In genomic region chr2:157876066-157876770, GRCh38 we compare ENCODE assay signal across 1 cellular context.
A peak's percentile ranks its signal among the peaks of the same experiment; 100 is the strongest.
TF ChIP-seq lines count a peak whose summit lies in the region.

Gene ACVR1 (minus strand): TSS chr2:157876330. CDS start chr2:157799493, 76,837 bp downstream.

TF ChIP-seq in H1, 55 proteins besides CTCF, POLR2A, EP300 and RAD21:
- TF ChIP-seq SP1 (IDR thresholded peaks at IDR 0.05; ENCODE audit: low read depth, low read length): peak; percentile 85
- TF ChIP-seq MAFK (IDR thresholded peaks at IDR 0.05; ENCODE audit: low read depth, low read length): no peak
- peak; percentile 29; the same call in 1 of the 2 replicates for TF ChIP-seq PHF8 (conservative IDR thresholded peaks at IDR 0.05; ENCODE audit: low read depth, low read length)
- TF ChIP-seq, protein P1, sequence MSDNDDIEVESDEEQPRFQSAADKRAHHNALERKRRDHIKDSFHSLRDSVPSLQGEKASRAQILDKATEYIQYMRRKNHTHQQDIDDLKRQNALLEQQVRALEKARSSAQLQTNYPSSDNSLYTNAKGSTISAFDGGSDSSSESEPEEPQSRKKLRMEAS (IDR thresholded peaks at IDR 0.05): 0 out of 2 replicates have a peak, but pooled peaks have one; percentile 8
- TF ChIP-seq RXRA (IDR thresholded peaks at IDR 0.05; ENCODE audit: insufficient read depth, low read depth, low read length): no peak
- TF ChIP-seq RBBP5 (IDR thresholded peaks at IDR 0.05; ENCODE audit: borderline replicate concordance, low read depth, low read length): peak; percentile 61; the same call in 1 of the 2 replicates
- TF ChIP-seq, protein P2, sequence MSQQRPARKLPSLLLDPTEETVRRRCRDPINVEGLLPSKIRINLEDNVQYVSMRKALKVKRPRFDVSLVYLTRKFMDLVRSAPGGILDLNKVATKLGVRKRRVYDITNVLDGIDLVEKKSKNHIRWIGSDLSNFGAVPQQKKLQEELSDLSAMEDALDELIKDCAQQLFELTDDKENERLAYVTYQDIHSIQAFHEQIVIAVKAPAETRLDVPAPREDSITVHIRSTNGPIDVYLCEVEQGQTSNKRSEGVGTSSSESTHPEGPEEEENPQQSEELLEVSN (IDR thresholded peaks at IDR 0.05): no peak
- peak; percentile 45; the same call in 1 of the 2 replicates for TF ChIP-seq TAF1 (IDR thresholded peaks at IDR 0.05; ENCODE audit: low read depth, low read length)
- no peak for TF ChIP-seq SP2 (IDR thresholded peaks at IDR 0.05; ENCODE audit: low read length)
- TF ChIP-seq ASH2L (IDR thresholded peaks at IDR 0.05; ENCODE audit: low read length): peak; percentile 70
- TF ChIP-seq KDM4A (IDR thresholded peaks at IDR 0.05; ENCODE audit: low read depth, low read length, severe bottlenecking): peak; percentile 36
- TF ChIP-seq NRF1 (IDR thresholded peaks at IDR 0.05; ENCODE audit: low read depth, low read length): no peak
- TF ChIP-seq POU5F1 (IDR thresholded peaks at IDR 0.05; ENCODE audit: low read depth, low read length): no peak
- TF ChIP-seq TBP (IDR thresholded peaks at IDR 0.05; ENCODE audit: low read depth, low read length): 0 out of 2 replicates have a peak, but pooled peaks have one; percentile 9
